ENCODE assay signal across 17 cellular contexts in genomic region chr2:226971770-226972169, GRCh38.
DNase-seq lines count a peak whose midpoint lies in the region; ATAC-seq, FAIRE-seq and TF ChIP-seq lines count a peak whose summit lies in the region.
"Had no signal": no experiment of that assay in that cellular context is flagged by ENCODE, and none has a peak within 500 bp of the region (broad histone marks: within the 10 kb centered on the region; RNA-seq: fewer than 3 reads in every experiment).

No MANE protein-coding gene starts in this region.

- H3K36me3 Mint-ChIP-seq in type B pancreatic cell, result peaks cover 5% of the 10 kb centered on the region

- TF ChIP-seq POLR2A in GM12878 (IDR thresholded peaks at IDR 0.05; ENCODE audit: low read depth, low read length), result no peak

- H3K9ac ChIP-seq in GM12878 (ENCODE audit: control insufficient read depth, insufficient read depth, low read length), result no peak overlapping the region

- H3K4me3 Mint-ChIP-seq in type B pancreatic cell, result no peak overlapping the region
- H3K4me3 Mint-ChIP-seq: nephron had no signal

- BruUV-seq in GM12878 (replicated peaks; lab: Mats Ljungman, UMichigan), result no TSS peak

- 65% methylated on average over 4 of the region's 4 CpGs for WGBS in GM12878 (ENCODE audit: insufficient coverage, insufficient replicate concordance, low lambda C conversion rate, missing lambda C conversion rate)

- no peaks in the 10 kb centered on the region for H4K20me1 ChIP-seq in GM12878 (ENCODE audit: control insufficient read depth, insufficient read depth)

- peaks cover 9% of the 10 kb centered on the region for H3K4me1 Mint-ChIP-seq in type B pancreatic cell (ENCODE audit: unreplicated experiment)

- in situ Hi-C loops in GM12878 (cut with MboI) (loop anchor here (5.0 kb wide), 1 partner anchor 134 kb away; the partner anchor contains the start of gene RHBDD1), G401 (cut with HindIII; ENCODE audit: low sequenced_read_pairs) (no loop called here)

- no peak overlapping the region for H2AFZ ChIP-seq in GM12878 (ENCODE audit: control insufficient read depth, low read depth, low read length)

- FAIRE-seq in GM12878 (lab: Jason Lieb, UNC), result no peak

- RAD21 ChIA-PET in GM12878 (lab: Charles Lee; ENCODE audit: unreplicated experiment), result no interaction called here

- H3K27me3 ChIP-seq in GM12878 (replicated peaks in 1 of 2; ENCODE audit: control insufficient read depth in 2 of 2, insufficient read depth in 2 of 2, low read length in 1 of 2), result no peaks in the 10 kb centered on the region
- H3K27me3 ChIP-seq: tibial artery had no signal

- H3K4me2 ChIP-seq in GM12878 (ENCODE audit: control insufficient read depth, insufficient read depth), result peak overlapping the region; percentile 70; the same call in 1 of the 2 replicates

- H3K36me3 ChIP-seq in GM12878 (ENCODE audit: control insufficient read depth in 2 of 2, insufficient read depth in 2 of 2, low read length in 1 of 2), result peaks cover 0 to 3% of the 10 kb centered on the region in 2 experiments; a peak in 1 of 4 replicates
- H3K36me3 ChIP-seq: tibial artery had no signal

- no peak for TF ChIP-seq EP300 in GM12878 (IDR thresholded peaks at IDR 0.05; ENCODE audit: borderline replicate concordance in 1 of 2, control insufficient read depth in 1 of 2, low read depth in 2 of 2, low read length in 2 of 2)

- H3K27me3 Mint-ChIP-seq in type B pancreatic cell, result no peaks in the 10 kb centered on the region

- ATAC-seq in GM18498 (IDR thresholded peaks at IDR 0.05; ENCODE audit: unreplicated experiment), result peak; percentile 52
- peak; percentile 27 for ATAC-seq in GM19463 (IDR thresholded peaks at IDR 0.05; ENCODE audit: unreplicated experiment)
- peak; percentile 46 for ATAC-seq in HG02981 (IDR thresholded peaks at IDR 0.05; ENCODE audit: unreplicated experiment)
- peak; percentile 51 for ATAC-seq in GM12878
- ATAC-seq: left ventricle myocardium superior, Right ventricle myocardium inferior had no signal

- peaks cover 5% of the 10 kb centered on the region; the same call in 1 of the 2 replicates for H3K4me1 ChIP-seq in GM12878 (ENCODE audit: control insufficient read depth, insufficient read depth, low read length)

- no peaks in the 10 kb centered on the region for H3K9me3 Mint-ChIP-seq in type B pancreatic cell
- H3K9me3 Mint-ChIP-seq: nephron had no signal

- H3K27ac ChIP-seq in GM12878 (ENCODE audit: control insufficient read depth, insufficient read depth), result peak overlapping the region; percentile 75; the same call in 1 of the 2 replicates

- no peak for DNase-seq in GM12878 (ENCODE audit: low read depth, low spot score)
- DNase-seq in type B pancreatic cell (ENCODE audit: extremely low spot score, unreplicated experiment), result no peak
- DNase-seq in G401 (ENCODE audit: low spot score), result no peak
- DNase-seq in cerebellar nuclear complex (lab: John Stamatoyannopoulos, UW), result no peak
- no peak for DNase-seq in activated CD8-positive, alpha-beta memory T cell treated with anti-CD3 and anti-CD28 coated beads, Interleukin-2, amount 50 U/mL, for 48 hours
- DNase-seq: activated CD4-positive, alpha-beta T cell treated with anti-CD3 and anti-CD28 coated beads for 48 hours; effector CD4-positive, alpha-beta T cell; H7; left ventricle myocardium superior; MV-4-11; NK-92 treated with Interleukin-12 subunit alpha and Interleukin-12 subunit beta, amount 100 ng/mL, for 24 hours; tibial artery had no signal

- TF ChIP-seq CTCF in GM12878 (IDR thresholded peaks at IDR 0.05 in 2 of 3, conservative IDR thresholded peaks at IDR 0.05 in 1 of 3; ENCODE audit: control insufficient read depth in 2 of 3, extremely low read depth in 1 of 3, insufficient read depth in 1 of 3, low read depth in 3 of 3, low read length in 3 of 3) (no peak), type B pancreatic cell (conservative IDR thresholded peaks at IDR 0.05) (no peak)

- intact Hi-C loops in GM12878 (cut with micrococcal nuclease; ENCODE audit: unreplicated experiment), result loop anchor here (2.0 kb wide), 2 partner anchors 65 to 135 kb away; partner anchors contain the start of gene RHBDD1

- peak overlapping the region; percentile 56; the same call in 1 of the 2 replicates for H3K4me3 ChIP-seq in GM12878
- H3K4me3 ChIP-seq: tibial artery had no signal

- peaks cover 2% of the 10 kb centered on the region for H3K79me2 ChIP-seq in GM12878 (ENCODE audit: control insufficient read depth, insufficient read depth, low read length)

- POLR2A ChIA-PET in GM12878 (lab: Charles Lee), result interaction anchor here (1.6 kb wide), 1 partner anchor 11 kb away, joined by 3 read pairs; no protein-coding TSS in a partner anchor

- CTCF ChIA-PET in GM12878 (lab: Yijun Ruan, JAX), result interaction anchor here (0.6 to 1.0 kb wide), 2 partner anchors 13 to 1939 kb away, joined by 4 to 5 read pairs; no protein-coding TSS in a partner anchor

- H3K27ac Mint-ChIP-seq in type B pancreatic cell, result no peak overlapping the region
- H3K27ac Mint-ChIP-seq: nephron had no signal

- TF ChIP-seq RAD21 in GM12878 (IDR thresholded peaks at IDR 0.05; ENCODE audit: insufficient read depth, low read depth, low read length), result no peak

- H3K9me3 ChIP-seq in GM12878 (replicated peaks; ENCODE audit: control insufficient read depth, insufficient read depth, low read length), result no peaks in the 10 kb centered on the region; the same call in 2 of the 3 replicates
- H3K9me3 ChIP-seq: tibial artery had no signal

- SMC1A ChIA-PET in GM12878 (lab: Charles Lee; ENCODE audit: uncharacterized antibody, unreplicated experiment), result interaction anchor here (0.7 to 1.0 kb wide), 2 partner anchors 131 to 699 kb away, joined by 3 read pairs; no protein-coding TSS in a partner anchor

TF ChIP-seq in GM12878, 131 proteins besides CTCF, POLR2A, EP300 and RAD21 (continues in another document):
- TF ChIP-seq ESRRA (IDR thresholded peaks at IDR 0.05; ENCODE audit: low read length) (no peak), SREBF1 (IDR thresholded peaks at IDR 0.05; ENCODE audit: low read length) (no peak), BHLHE40 (IDR thresholded peaks at IDR 0.05; ENCODE audit: borderline replicate concordance in 1 of 2, low read depth in 2 of 2, low read length in 1 of 2) (peak; percentile 72 to 81), GABPA (IDR thresholded peaks at IDR 0.05; ENCODE audit: low read depth) (no peak), MXI1 (IDR thresholded peaks at IDR 0.05; ENCODE audit: low read depth, low read length) (no peak), ATF7 (IDR thresholded peaks at IDR 0.05; ENCODE audit: low read depth) (no peak), NFXL1 (IDR thresholded peaks at IDR 0.05; ENCODE audit: borderline replicate concordance) (no peak), JUND (IDR thresholded peaks at IDR 0.05; ENCODE audit: low read depth, low read length) (no peak), RUNX3 (IDR thresholded peaks at IDR 0.05; ENCODE audit: low read length) (peak; percentile 44; the same call in 1 of the 2 replicates), POLR2AphosphoS5 (IDR thresholded peaks at IDR 0.05; ENCODE audit: low read length) (no peak), STAT3 (IDR thresholded peaks at IDR 0.05; ENCODE audit: low read depth, low read length) (no peak)
- TF ChIP-seq, protein P1, sequence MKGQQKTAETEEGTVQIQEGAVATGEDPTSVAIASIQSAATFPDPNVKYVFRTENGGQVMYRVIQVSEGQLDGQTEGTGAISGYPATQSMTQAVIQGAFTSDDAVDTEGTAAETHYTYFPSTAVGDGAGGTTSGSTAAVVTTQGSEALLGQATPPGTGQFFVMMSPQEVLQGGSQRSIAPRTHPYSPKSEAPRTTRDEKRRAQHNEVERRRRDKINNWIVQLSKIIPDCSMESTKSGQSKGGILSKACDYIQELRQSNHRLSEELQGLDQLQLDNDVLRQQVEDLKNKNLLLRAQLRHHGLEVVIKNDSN (IDR thresholded peaks at IDR 0.05; ENCODE audit: borderline replicate concordance, extremely low read length, insufficient read depth, low read depth, low read length), result peak; percentile 23
- TF ChIP-seq, protein P2, sequence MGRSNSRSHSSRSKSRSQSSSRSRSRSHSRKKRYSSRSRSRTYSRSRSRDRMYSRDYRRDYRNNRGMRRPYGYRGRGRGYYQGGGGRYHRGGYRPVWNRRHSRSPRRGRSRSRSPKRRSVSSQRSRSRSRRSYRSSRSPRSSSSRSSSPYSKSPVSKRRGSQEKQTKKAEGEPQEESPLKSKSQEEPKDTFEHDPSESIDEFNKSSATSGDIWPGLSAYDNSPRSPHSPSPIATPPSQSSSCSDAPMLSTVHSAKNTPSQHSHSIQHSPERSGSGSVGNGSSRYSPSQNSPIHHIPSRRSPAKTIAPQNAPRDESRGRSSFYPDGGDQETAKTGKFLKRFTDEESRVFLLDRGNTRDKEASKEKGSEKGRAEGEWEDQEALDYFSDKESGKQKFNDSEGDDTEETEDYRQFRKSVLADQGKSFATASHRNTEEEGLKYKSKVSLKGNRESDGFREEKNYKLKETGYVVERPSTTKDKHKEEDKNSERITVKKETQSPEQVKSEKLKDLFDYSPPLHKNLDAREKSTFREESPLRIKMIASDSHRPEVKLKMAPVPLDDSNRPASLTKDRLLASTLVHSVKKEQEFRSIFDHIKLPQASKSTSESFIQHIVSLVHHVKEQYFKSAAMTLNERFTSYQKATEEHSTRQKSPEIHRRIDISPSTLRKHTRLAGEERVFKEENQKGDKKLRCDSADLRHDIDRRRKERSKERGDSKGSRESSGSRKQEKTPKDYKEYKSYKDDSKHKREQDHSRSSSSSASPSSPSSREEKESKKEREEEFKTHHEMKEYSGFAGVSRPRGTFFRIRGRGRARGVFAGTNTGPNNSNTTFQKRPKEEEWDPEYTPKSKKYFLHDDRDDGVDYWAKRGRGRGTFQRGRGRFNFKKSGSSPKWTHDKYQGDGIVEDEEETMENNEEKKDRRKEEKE (IDR thresholded peaks at IDR 0.05), result no peak
- TF ChIP-seq, protein P3, sequence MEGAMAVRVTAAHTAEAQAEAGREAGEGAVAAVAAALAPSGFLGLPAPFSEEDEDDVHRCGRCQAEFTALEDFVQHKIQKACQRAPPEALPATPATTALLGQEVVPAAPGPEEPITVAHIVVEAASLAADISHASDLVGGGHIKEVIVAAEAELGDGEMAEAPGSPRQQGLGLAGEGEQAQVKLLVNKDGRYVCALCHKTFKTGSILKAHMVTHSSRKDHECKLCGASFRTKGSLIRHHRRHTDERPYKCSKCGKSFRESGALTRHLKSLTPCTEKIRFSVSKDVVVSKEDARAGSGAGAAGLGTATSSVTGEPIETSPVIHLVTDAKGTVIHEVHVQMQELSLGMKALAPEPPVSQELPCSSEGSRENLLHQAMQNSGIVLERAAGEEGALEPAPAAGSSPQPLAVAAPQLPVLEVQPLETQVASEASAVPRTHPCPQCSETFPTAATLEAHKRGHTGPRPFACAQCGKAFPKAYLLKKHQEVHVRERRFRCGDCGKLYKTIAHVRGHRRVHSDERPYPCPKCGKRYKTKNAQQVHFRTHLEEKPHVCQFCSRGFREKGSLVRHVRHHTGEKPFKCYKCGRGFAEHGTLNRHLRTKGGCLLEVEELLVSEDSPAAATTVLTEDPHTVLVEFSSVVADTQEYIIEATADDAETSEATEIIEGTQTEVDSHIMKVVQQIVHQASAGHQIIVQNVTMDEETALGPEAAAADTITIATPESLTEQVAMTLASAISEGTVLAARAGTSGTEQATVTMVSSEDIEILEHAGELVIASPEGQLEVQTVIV (IDR thresholded peaks at IDR 0.05; ENCODE audit: borderline replicate concordance, partially characterized antibody), result no peak
